Comparison of ENCODE assay signal across 8 cellular contexts in genomic region chr17:879546-879945, GRCh38.
DNase-seq lines count a peak whose midpoint lies in the region; ATAC-seq lines count a peak whose summit lies in the region.

No MANE protein-coding gene starts in this region.

- ATAC-seq in left lobe of liver (peak; percentile 73), HG03045 (IDR thresholded peaks at IDR 0.05; ENCODE audit: unreplicated experiment) (no peak), HG03469 (IDR thresholded peaks at IDR 0.05; ENCODE audit: unreplicated experiment) (no peak)

- DNase-seq in Daoy (ENCODE audit: low read depth) (peak; percentile 90), NAMALWA (ENCODE audit: low spot score) (peak; percentile 54), cerebellum (ENCODE audit: low spot score) (peak; percentile 30), left lobe of liver (ENCODE audit: low spot score) (peak; percentile 73)
- peak; percentile 6 to 27 (median 20) for DNase-seq in activated CD4-positive, CD25-positive, alpha-beta regulatory T cell (lab: John Stamatoyannopoulos, UW)
- DNase-seq in stimulated activated CD4-positive, alpha-beta T cell treated with anti-CD3 and anti-CD28 coated beads, Interleukin-4, amount 100 ng/mL, for 48 hours (ENCODE audit: low read depth in 2 of 2) = peak; percentile 51 to 53

Comparison
In these comparisons a context has a peak if more than half of its experiments do, and no peak if none do; other contexts are left out.
1. DNase-seq: peak in every context shown above with its lines; median percentile 90 in Daoy; 73 in left lobe of liver; 54 in NAMALWA; 52 in stimulated activated CD4-positive, alpha-beta T cell treated with anti-CD3 and anti-CD28 coated beads, Interleukin-4, amount 100 ng/mL, for 48 hours; 30 in cerebellum; 20 in activated CD4-positive, CD25-positive, alpha-beta regulatory T cell.